In the genomic region with DNA sequence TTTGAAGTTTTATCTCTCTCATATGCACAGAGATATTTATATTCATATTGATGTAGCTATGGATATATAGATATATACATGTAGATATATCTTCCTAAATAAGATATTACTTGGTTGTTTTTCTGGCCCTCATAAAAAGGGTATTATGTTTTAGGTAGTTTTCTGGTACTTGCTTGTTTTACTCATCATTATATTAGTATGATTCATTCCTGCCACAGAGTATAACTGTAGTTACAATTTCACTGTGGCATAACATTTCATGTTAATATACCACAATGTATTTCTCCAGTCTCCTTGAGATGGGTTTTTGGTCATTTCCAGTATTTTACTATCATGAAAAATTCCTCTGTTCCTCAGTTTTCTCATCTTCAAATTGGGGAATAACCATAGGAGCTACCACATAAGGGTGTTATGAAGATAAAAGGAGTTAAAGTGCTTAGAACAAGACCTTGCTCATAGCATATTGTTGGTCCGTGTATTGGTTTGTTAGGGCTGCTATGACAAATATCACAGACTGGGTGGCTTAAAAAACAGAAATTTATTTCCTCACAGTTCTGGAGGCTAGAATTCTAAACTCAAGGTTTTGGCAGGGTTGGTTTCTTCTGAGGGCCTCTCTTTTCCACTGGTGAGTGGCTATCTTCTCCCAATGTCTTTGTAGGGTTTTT, we compare ENCODE assay signal across 1 cellular context.
TF ChIP-seq lines count a peak whose summit lies in the region.

No MANE protein-coding gene starts in this region.

TF ChIP-seq in SK-N-SH, 30 proteins besides CTCF, POLR2A, EP300 and RAD21:
- TF ChIP-seq, protein P1, sequence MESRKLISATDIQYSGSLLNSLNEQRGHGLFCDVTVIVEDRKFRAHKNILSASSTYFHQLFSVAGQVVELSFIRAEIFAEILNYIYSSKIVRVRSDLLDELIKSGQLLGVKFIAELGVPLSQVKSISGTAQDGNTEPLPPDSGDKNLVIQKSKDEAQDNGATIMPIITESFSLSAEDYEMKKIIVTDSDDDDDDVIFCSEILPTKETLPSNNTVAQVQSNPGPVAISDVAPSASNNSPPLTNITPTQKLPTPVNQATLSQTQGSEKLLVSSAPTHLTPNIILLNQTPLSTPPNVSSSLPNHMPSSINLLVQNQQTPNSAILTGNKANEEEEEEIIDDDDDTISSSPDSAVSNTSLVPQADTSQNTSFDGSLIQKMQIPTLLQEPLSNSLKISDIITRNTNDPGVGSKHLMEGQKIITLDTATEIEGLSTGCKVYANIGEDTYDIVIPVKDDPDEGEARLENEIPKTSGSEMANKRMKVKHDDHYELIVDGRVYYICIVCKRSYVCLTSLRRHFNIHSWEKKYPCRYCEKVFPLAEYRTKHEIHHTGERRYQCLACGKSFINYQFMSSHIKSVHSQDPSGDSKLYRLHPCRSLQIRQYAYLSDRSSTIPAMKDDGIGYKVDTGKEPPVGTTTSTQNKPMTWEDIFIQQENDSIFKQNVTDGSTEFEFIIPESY (IDR thresholded peaks at IDR 0.05; ENCODE audit: borderline replicate concordance, low read depth), result no peak
- no peak for TF ChIP-seq POLR2AphosphoS5 (IDR thresholded peaks at IDR 0.05; ENCODE audit: low read depth, low read length)
- TF ChIP-seq, protein P2, sequence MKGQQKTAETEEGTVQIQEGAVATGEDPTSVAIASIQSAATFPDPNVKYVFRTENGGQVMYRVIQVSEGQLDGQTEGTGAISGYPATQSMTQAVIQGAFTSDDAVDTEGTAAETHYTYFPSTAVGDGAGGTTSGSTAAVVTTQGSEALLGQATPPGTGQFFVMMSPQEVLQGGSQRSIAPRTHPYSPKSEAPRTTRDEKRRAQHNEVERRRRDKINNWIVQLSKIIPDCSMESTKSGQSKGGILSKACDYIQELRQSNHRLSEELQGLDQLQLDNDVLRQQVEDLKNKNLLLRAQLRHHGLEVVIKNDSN (IDR thresholded peaks at IDR 0.05; ENCODE audit: borderline replicate concordance, low read depth), result no peak
- no peak for TF ChIP-seq MEF2A (IDR thresholded peaks at IDR 0.05; ENCODE audit: borderline replicate concordance, low read depth)
- TF ChIP-seq SMC3 (IDR thresholded peaks at IDR 0.05; ENCODE audit: low read depth, low read length), result no peak
- no peak for TF ChIP-seq CHD2 (IDR thresholded peaks at IDR 0.05; ENCODE audit: low read length, partially characterized antibody)
- TF ChIP-seq FOSL2 (IDR thresholded peaks at IDR 0.05; ENCODE audit: borderline replicate concordance, low read depth), result no peak
- TF ChIP-seq NRF1 (IDR thresholded peaks at IDR 0.05; ENCODE audit: low read depth, low read length), result no peak
